8 cellular contexts compared by ENCODE assay signal in the genomic region with DNA sequence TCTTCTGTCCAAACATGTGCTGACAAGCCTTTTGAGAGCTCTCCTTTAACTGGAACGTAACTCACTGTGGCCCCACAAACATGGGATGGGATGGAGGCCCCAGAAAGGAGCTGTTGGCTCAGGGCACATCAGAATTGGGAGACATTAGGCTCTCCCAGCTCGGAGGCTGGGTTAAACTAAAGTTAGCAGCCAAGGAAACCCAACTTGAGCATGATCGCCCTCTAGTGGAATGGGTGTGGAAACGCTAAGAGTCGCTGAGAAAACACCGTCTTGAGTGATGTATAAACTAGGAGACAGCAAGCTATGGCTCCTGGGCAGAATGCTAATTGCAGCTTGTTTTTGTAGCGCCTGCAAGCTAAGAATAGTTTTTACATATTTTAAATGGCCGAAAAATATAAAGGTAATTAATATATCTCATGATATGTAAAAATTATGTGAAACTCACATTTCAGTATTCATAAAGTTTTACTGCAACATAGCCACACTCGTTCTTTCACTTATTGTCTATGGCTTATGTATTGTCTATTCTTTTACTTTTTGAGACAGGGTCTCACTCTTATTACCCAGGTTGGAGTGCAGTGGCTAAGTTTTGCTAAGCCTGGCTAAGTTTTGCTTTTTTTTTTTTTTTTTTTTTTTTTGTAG.
DNase-seq lines count a peak whose midpoint lies in the region; ATAC-seq, FAIRE-seq and TF ChIP-seq lines count a peak whose summit lies in the region.

No MANE protein-coding gene starts in this region.

- no peak for TF ChIP-seq POLR2A in GM12891 (IDR thresholded peaks at IDR 0.05; ENCODE audit: low read depth, low read length)

- H3K9me3 Mint-ChIP-seq in activated naive CD8-positive, alpha-beta T cell treated with anti-CD3 and anti-CD28 coated beads, Interleukin-2, amount 10 ng/mL, durations not matched to agents 7 days and 5 days, result no peaks in the 10 kb centered on the region

- peaks cover 3 to 33% (median 23%) of the 10 kb centered on the region in 9 donors for H3K4me1 ChIP-seq in heart right ventricle

- no peaks in the 10 kb centered on the region for H3K36me3 ChIP-seq in heart right ventricle

- 11 to 12% methylated on average over 9 of the region's 9 CpGs for WGBS in heart right ventricle, 2 donors

- no peaks in the 10 kb centered on the region for H3K36me3 Mint-ChIP-seq in activated naive CD8-positive, alpha-beta T cell treated with anti-CD3 and anti-CD28 coated beads, Interleukin-2, amount 10 ng/mL, durations not matched to agents 7 days and 5 days

- FAIRE-seq in GM12891 (lab: Jason Lieb, UNC), result peak; percentile 92

- no peak overlapping the region for H3K27ac ChIP-seq in heart right ventricle

- H3K4me1 Mint-ChIP-seq in activated naive CD8-positive, alpha-beta T cell treated with anti-CD3 and anti-CD28 coated beads, Interleukin-2, amount 10 ng/mL, durations not matched to agents 7 days and 5 days, result no peaks in the 10 kb centered on the region

- POLR2A ChIA-PET in activated naive CD8-positive, alpha-beta T cell treated with anti-CD3 and anti-CD28 coated beads, Interleukin-2, amount 10 ng/mL, durations not matched to agents 7 days and 5 days (lab: Charles Lee), result no interaction called here

- peaks cover 2% of the 10 kb centered on the region for H3K27me3 Mint-ChIP-seq in activated naive CD8-positive, alpha-beta T cell treated with anti-CD3 and anti-CD28 coated beads, Interleukin-2, amount 10 ng/mL, durations not matched to agents 7 days and 5 days

- no peaks in the 10 kb centered on the region for H3K9me3 ChIP-seq in heart right ventricle

- DNase-seq in ACHN (peak; percentile 83), GM12891 (ENCODE audit: insufficient read length, low spot score) (peak; percentile 51), M059J (ENCODE audit: low read depth) (peak; percentile 84), RPMI8226 (peak; percentile 82), heart right ventricle (peak in 1 of 2 donors; percentile 63), pulmonary artery endothelial cell (ENCODE audit: low read depth, low spot score) (peak; percentile 44)
- peak; percentile 41 for DNase-seq in activated naive CD8-positive, alpha-beta T cell treated with anti-CD3 and anti-CD28 coated beads, Interleukin-2, amount 10 ng/mL, durations not matched to agents 7 days and 5 days

- ATAC-seq in activated naive CD8-positive, alpha-beta T cell treated with anti-CD3 and anti-CD28 coated beads, Interleukin-2, amount 10 ng/mL, durations not matched to agents 7 days and 5 days (ENCODE audit: low read depth), result peak; percentile 74
- peak in 6 of 8 donors; percentile 21 to 49 (median 46) for ATAC-seq in heart right ventricle
- ATAC-seq in HG03135 (IDR thresholded peaks at IDR 0.05; ENCODE audit: unreplicated experiment), result no peak

- H3K4me3 ChIP-seq in heart right ventricle, result no peak overlapping the region

- in situ Hi-C loops in ACHN (cut with HindIII; ENCODE audit: low pct_ligation_motif_present, low pct_unique_long_range_greater_than_20kb, low sequenced_read_pairs), result no loop called here

- peak; percentile 76 to 86 (median 81) for TF ChIP-seq CTCF in heart right ventricle (IDR thresholded peaks at IDR 0.05)

- H3K4me3 Mint-ChIP-seq in activated naive CD8-positive, alpha-beta T cell treated with anti-CD3 and anti-CD28 coated beads, Interleukin-2, amount 10 ng/mL, durations not matched to agents 7 days and 5 days, result no peak overlapping the region

- H3K27ac Mint-ChIP-seq in activated naive CD8-positive, alpha-beta T cell treated with anti-CD3 and anti-CD28 coated beads, Interleukin-2, amount 10 ng/mL, durations not matched to agents 7 days and 5 days, result no peak overlapping the region

- no peaks in the 10 kb centered on the region for H3K27me3 ChIP-seq in heart right ventricle

- intact Hi-C loops in heart right ventricle (cut with DNase I), result loop anchor here in 5 of 10 donors (1.0 to 5.0 kb wide), 3 partner anchors 71 kb away; no protein-coding TSS in a partner anchor

TF ChIP-seq in GM12891, 5 proteins besides CTCF, POLR2A, EP300 and RAD21:
- TF ChIP-seq SPI1 (IDR thresholded peaks at IDR 0.05; ENCODE audit: low read depth, low read length) (no peak), TAF1 (IDR thresholded peaks at IDR 0.05; ENCODE audit: low read depth, low read length) (no peak), PAX5 (IDR thresholded peaks at IDR 0.05; ENCODE audit: insufficient read depth, low read length, severe bottlenecking) (no peak), POLR2AphosphoS5 (IDR thresholded peaks at IDR 0.05; ENCODE audit: low read depth, low read length) (no peak), POU2F2 (IDR thresholded peaks at IDR 0.05; ENCODE audit: low read depth, low read length) (no peak)
